Comparison of ENCODE assay signal across 26 cellular contexts in the genomic region with DNA sequence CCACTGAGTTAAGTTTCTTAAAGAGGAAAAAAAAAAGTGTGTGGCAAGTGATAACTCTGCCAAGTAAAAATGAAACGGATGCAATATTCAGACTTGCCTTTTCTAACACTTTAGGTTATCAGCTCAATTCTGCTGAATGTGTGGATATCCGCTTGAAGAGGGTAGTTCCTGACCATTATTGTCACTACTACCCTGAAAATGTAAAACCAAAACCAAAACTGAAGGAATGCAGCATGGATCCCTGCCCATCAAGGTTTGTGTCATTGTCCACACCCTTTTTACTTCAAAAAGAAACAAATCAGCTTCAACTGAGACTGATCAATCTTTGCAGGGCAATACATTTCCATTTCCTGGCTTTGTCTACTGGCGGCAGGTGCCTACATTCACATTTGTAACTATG.
DNase-seq lines count a peak whose midpoint lies in the region; ATAC-seq, FAIRE-seq and TF ChIP-seq lines count a peak whose summit lies in the region.
"Had no signal": no experiment of that assay in that cellular context is flagged by ENCODE, and none has a peak within 500 bp of the region (broad histone marks: within the 10 kb centered on the region; RNA-seq: fewer than 3 reads in every experiment).

No MANE protein-coding gene starts in this region.

- H3K9ac ChIP-seq in SK-N-MC (ENCODE audit: insufficient read length) = no peak overlapping the region

- no peak for TF ChIP-seq EP300 in sigmoid colon (IDR thresholded peaks at IDR 0.05)

- no peak for TF ChIP-seq CTCF in sigmoid colon (IDR thresholded peaks at IDR 0.05)
- TF ChIP-seq CTCF in CD8-positive, alpha-beta T cell (IDR thresholded peaks at IDR 0.05) = no peak

- no peak for DNase-seq in GM12891 (ENCODE audit: insufficient read length, low spot score)
- DNase-seq in SK-N-MC (ENCODE audit: low read depth, low spot score) = no peak
- DNase-seq in left ventricle myocardium superior = no peak
- no peak for DNase-seq in sigmoid colon
- no peak for DNase-seq in ureter (ENCODE audit: low spot score)
- no peak for DNase-seq in activated effector memory CD4-positive, alpha-beta T cell treated with Interleukin-2 at 50 U/mL for 16 hours
- no peak for DNase-seq in CD8-positive, alpha-beta T cell
- DNase-seq: activated CD4-positive, alpha-beta T cell treated with anti-CD3 and anti-CD28 coated beads for 48 hours; activated CD8-positive, alpha-beta memory T cell treated with anti-CD3 and anti-CD28 coated beads for 24 hours; activated gamma-delta T cell; activated T-cell treated with anti-CD3 and anti-CD28 coated beads, Interleukin-2, amount 50 U/mL, for 1 hour; Caco-2; caudate nucleus; cortex of kidney; endodermal cell; foreskin fibroblast; NCI-H1694; posterior cingulate gyrus; stimulated activated CD4-positive, alpha-beta T cell treated with anti-CD3 and anti-CD28 coated beads, Interleukin-15, amount 100 ng/mL, for 24 hours; transverse colon had no signal

- no peaks in the 10 kb centered on the region for H3K36me3 ChIP-seq in SK-N-MC (ENCODE audit: insufficient read depth, low read length)
- H3K36me3 ChIP-seq in sigmoid colon = peaks cover 0 to 9% (median 2%) of the 10 kb centered on the region in 4 donors
- H3K36me3 ChIP-seq in CD8-positive, alpha-beta T cell (ENCODE audit: insufficient read depth, low read length) = no peaks in the 10 kb centered on the region
- H3K36me3 ChIP-seq: SJSA1, transverse colon had no signal

- FAIRE-seq in GM12891 (lab: Jason Lieb, UNC) = peak; percentile 81
- FAIRE-seq: astrocyte had no signal

- WGBS in sigmoid colon, 2 donors = 60 to 72% methylated on average over 3 of the region's 3 CpGs

- TF ChIP-seq POLR2A in GM12891 (IDR thresholded peaks at IDR 0.05; ENCODE audit: low read depth, low read length) (no peak), sigmoid colon (IDR thresholded peaks at IDR 0.05) (no peak)

- H3K9me3 Mint-ChIP-seq in CD8-positive, alpha-beta T cell = no peaks in the 10 kb centered on the region
- H3K9me3 Mint-ChIP-seq: endodermal cell, IgD-negative memory B cell had no signal

- CTCF ChIA-PET in CD8-positive, alpha-beta T cell (lab: Charles Lee) = no interaction called here

- H3K4me3 ChIP-seq in SK-N-MC = peak overlapping the region; percentile 44
- no peak overlapping the region for H3K4me3 ChIP-seq in sigmoid colon
- no peak overlapping the region for H3K4me3 ChIP-seq in CD8-positive, alpha-beta T cell (ENCODE audit: low read depth, low read length)
- H3K4me3 ChIP-seq: SJSA1, transverse colon had no signal

- H3K9me3 ChIP-seq in SK-N-MC (ENCODE audit: low read depth, low read length) (no peaks in the 10 kb centered on the region), sigmoid colon (no peaks in the 10 kb centered on the region)
- no peaks in the 10 kb centered on the region for H3K9me3 ChIP-seq in CD8-positive, alpha-beta T cell (ENCODE audit: low read length)
- H3K9me3 ChIP-seq: Caco-2, SJSA1, transverse colon had no signal

- H3K4me1 ChIP-seq in sigmoid colon = peaks cover 0 to 18% (median 15%) of the 10 kb centered on the region in 4 donors
- no peaks in the 10 kb centered on the region for H3K4me1 ChIP-seq in CD8-positive, alpha-beta T cell (ENCODE audit: insufficient read depth, low read length)
- H3K4me1 ChIP-seq: Caco-2, SJSA1, transverse colon had no signal

- no peaks in the 10 kb centered on the region for H3K27me3 ChIP-seq in sigmoid colon
- H3K27me3 ChIP-seq in CD8-positive, alpha-beta T cell (ENCODE audit: insufficient read depth, low read length) = no peaks in the 10 kb centered on the region
- H3K27me3 ChIP-seq: SJSA1, transverse colon had no signal

- peaks cover 3% of the 10 kb centered on the region for H3K27me3 Mint-ChIP-seq in CD8-positive, alpha-beta T cell (ENCODE audit: low read depth)

- POLR2A ChIA-PET in CD8-positive, alpha-beta T cell (lab: Charles Lee) = no interaction called here

- no peak overlapping the region for H3K4me3 Mint-ChIP-seq in CD8-positive, alpha-beta T cell
- H3K4me3 Mint-ChIP-seq: endodermal cell; IgD-negative memory B cell; memory B cell; stimulated activated effector memory CD8-positive, alpha-beta T cell treated with anti-CD3 and anti-CD28 coated beads, Interleukin-12 subunit alpha, Interleukin-12 subunit beta, amount 100 ng/mL, for 72 hours had no signal

- ATAC-seq in left ventricle myocardium superior = peak; percentile 41
- ATAC-seq in CD8-positive, alpha-beta T cell = no peak
- ATAC-seq: stimulated activated effector memory CD8-positive, alpha-beta T cell treated with anti-CD3 and anti-CD28 coated beads, Interleukin-12 subunit alpha, Interleukin-12 subunit beta, amount 100 ng/mL, for 72 hours had no signal

- H3K36me3 Mint-ChIP-seq in CD8-positive, alpha-beta T cell = no peaks in the 10 kb centered on the region
- H3K36me3 Mint-ChIP-seq: IgD-negative memory B cell; memory B cell; stimulated activated effector memory CD8-positive, alpha-beta T cell treated with anti-CD3 and anti-CD28 coated beads, Interleukin-12 subunit alpha, Interleukin-12 subunit beta, amount 100 ng/mL, for 72 hours had no signal

- H3K27ac Mint-ChIP-seq in CD8-positive, alpha-beta T cell = no peak overlapping the region
- H3K27ac Mint-ChIP-seq: endodermal cell; IgD-negative memory B cell; memory B cell; stimulated activated effector memory CD8-positive, alpha-beta T cell treated with anti-CD3 and anti-CD28 coated beads, Interleukin-12 subunit alpha, Interleukin-12 subunit beta, amount 100 ng/mL, for 72 hours had no signal

- H3K4me1 Mint-ChIP-seq in CD8-positive, alpha-beta T cell (ENCODE audit: low read depth) = no peaks in the 10 kb centered on the region
- H3K4me1 Mint-ChIP-seq: endodermal cell; IgD-negative memory B cell; memory B cell; stimulated activated effector memory CD8-positive, alpha-beta T cell treated with anti-CD3 and anti-CD28 coated beads, Interleukin-12 subunit alpha, Interleukin-12 subunit beta, amount 100 ng/mL, for 72 hours had no signal

- H3K27ac ChIP-seq in SK-N-MC (no peak overlapping the region), sigmoid colon (peak overlapping the region; percentile 27 to 62 (median 46))
- H3K27ac ChIP-seq in CD8-positive, alpha-beta T cell (ENCODE audit: low read depth, low read length) = no peak overlapping the region
- H3K27ac ChIP-seq: C4-2B, SJSA1 had no signal

- intact Hi-C loops in left ventricle myocardium superior (cut with micrococcal nuclease) = no loop called here
- intact Hi-C loops in sigmoid colon (cut with DNase I) = no loop called here
- intact Hi-C loops in CD8-positive, alpha-beta T cell (cut with DNase I, micrococcal nuclease) = no loop called here

TF ChIP-seq in GM12891, 5 proteins besides CTCF, POLR2A, EP300 and RAD21:
- TF ChIP-seq SPI1 (IDR thresholded peaks at IDR 0.05; ENCODE audit: low read depth, low read length) (no peak), POU2F2 (IDR thresholded peaks at IDR 0.05; ENCODE audit: low read depth, low read length) (no peak), PAX5 (IDR thresholded peaks at IDR 0.05; ENCODE audit: insufficient read depth, low read length, severe bottlenecking) (no peak), POLR2AphosphoS5 (IDR thresholded peaks at IDR 0.05; ENCODE audit: low read depth, low read length) (no peak), TAF1 (IDR thresholded peaks at IDR 0.05; ENCODE audit: low read depth, low read length) (no peak)

Comparison
In these comparisons a context has a peak if more than half of its experiments do, and no peak if none do; other contexts are left out.
1. H3K27ac ChIP-seq: peak in sigmoid colon (4 of 4); none in SK-N-MC (single experiment) and CD8-positive, alpha-beta T cell (single experiment).